In genomic region chr2:83103602-83104001, GRCh38 we compare ENCODE assay signal across 13 cellular contexts.
DNase-seq lines count a peak whose midpoint lies in the region; ATAC-seq and TF ChIP-seq lines count a peak whose summit lies in the region.
"Had no signal": no experiment of that assay in that cellular context is flagged by ENCODE, and none has a peak within 500 bp of the region (broad histone marks: within the 10 kb centered on the region; RNA-seq: fewer than 3 reads in every experiment).

No MANE protein-coding gene starts in this region.

- peak; percentile 83 for DNase-seq in GM04504 (ENCODE audit: low read depth)
- DNase-seq in RWPE2 (ENCODE audit: low spot score): no peak
- peak; percentile 42 for DNase-seq in fibroblast of mammary gland (ENCODE audit: low read depth)
- peak; percentile 78 for DNase-seq in retinal pigment epithelial cell (ENCODE audit: low read depth)
- DNase-seq in dorsolateral prefrontal cortex: no peak
- DNase-seq: activated CD4-positive, alpha-beta T cell treated with anti-CD3 and anti-CD28 coated beads, Interleukin-2, amount 10 ng/mL, durations not matched to agents 24 days and 14 days; activated gamma-delta T cell; NCI-H2081; posterior cingulate gyrus had no signal

- intact Hi-C loops in dorsolateral prefrontal cortex (cut with DNase I): no loop called here

- peaks cover 12% of the 10 kb centered on the region for H3K4me1 ChIP-seq in RWPE2 (ENCODE audit: insufficient read depth, poor library complexity, severe bottlenecking)

- H3K4me3 ChIP-seq in RWPE2 (ENCODE audit: severe bottlenecking) (no peak overlapping the region), fibroblast of mammary gland (ENCODE audit: control insufficient read depth, low read depth, low read length) (no peak overlapping the region), retinal pigment epithelial cell (ENCODE audit: low read length) (no peak overlapping the region), dorsolateral prefrontal cortex (no peak overlapping the region)
- H3K4me3 ChIP-seq: lung had no signal

- no peaks in the 10 kb centered on the region for H3K27me3 ChIP-seq in RWPE2 (ENCODE audit: insufficient read depth, poor library complexity, severe bottlenecking)
- no peaks in the 10 kb centered on the region for H3K27me3 ChIP-seq in dorsolateral prefrontal cortex

- peak overlapping the region; percentile 84 for H3K27ac ChIP-seq in RWPE2 (ENCODE audit: poor library complexity, severe bottlenecking)
- H3K27ac ChIP-seq in dorsolateral prefrontal cortex: no peak overlapping the region
- H3K27ac ChIP-seq: KMS-11 had no signal

- TF ChIP-seq CTCF in RWPE2 (IDR thresholded peaks at IDR 0.05; ENCODE audit: poor library complexity, severe bottlenecking): no peak
- no peak for TF ChIP-seq CTCF in fibroblast of mammary gland (conservative IDR thresholded peaks at IDR 0.05; ENCODE audit: control insufficient read depth, insufficient read depth, low read depth, low read length)
- TF ChIP-seq CTCF in retinal pigment epithelial cell (conservative IDR thresholded peaks at IDR 0.05; ENCODE audit: low read depth, low read length): no peak
- TF ChIP-seq CTCF in dorsolateral prefrontal cortex (IDR thresholded peaks at IDR 0.05 in 54 of 56, conservative IDR thresholded peaks at IDR 0.05 in 2 of 56; ENCODE audit: low read depth in 1 of 56, partially characterized antibody in 56 of 56): no peak

- H3K36me3 ChIP-seq in RWPE2 (ENCODE audit: low read depth): no peaks in the 10 kb centered on the region

- ATAC-seq in RWPE2 (ENCODE audit: low read depth): peak; percentile 86
- no peak for ATAC-seq in GM18858 (IDR thresholded peaks at IDR 0.05; ENCODE audit: unreplicated experiment)
- no peak for ATAC-seq in HG03521 (IDR thresholded peaks at IDR 0.05; ENCODE audit: unreplicated experiment)

- no peaks in the 10 kb centered on the region for H3K9me3 ChIP-seq in RWPE2 (ENCODE audit: severe bottlenecking)

Comparison
In these comparisons a context has a peak if more than half of its experiments do, and no peak if none do; other contexts are left out.
1. DNase-seq: peak in GM04504 (single experiment), fibroblast of mammary gland (single experiment) and retinal pigment epithelial cell (single experiment); none in RWPE2 (single experiment) and dorsolateral prefrontal cortex (0 of 10).